ENCODE assay signal across 1 cellular context in genomic region chr1:112818990-112819689, GRCh38.
TF ChIP-seq lines count a peak whose summit lies in the region.

No MANE protein-coding gene starts in this region.

TF ChIP-seq in GM23338, 12 proteins besides CTCF, POLR2A, EP300 and RAD21 (continued from another document):
- TF ChIP-seq POLR2AphosphoS5 (IDR thresholded peaks at IDR 0.05; ENCODE audit: low read depth) (no peak), EZH2 (IDR thresholded peaks at IDR 0.05; ENCODE audit: low read depth, unreplicated experiment) (no peak), EZH2phosphoT487 (IDR thresholded peaks at IDR 0.05; ENCODE audit: unreplicated experiment) (no peak), CREB1 (CRISPR knock-in tag; IDR thresholded peaks at IDR 0.05; ENCODE audit: low read depth) (no peak), REST (IDR thresholded peaks at IDR 0.05; ENCODE audit: unreplicated experiment) (no peak), NANOG (IDR thresholded peaks at IDR 0.05; ENCODE audit: borderline replicate concordance) (no peak), ETS1 (IDR thresholded peaks at IDR 0.05) (no peak), ZNF331 (CRISPR knock-in tag; IDR thresholded peaks at IDR 0.05; ENCODE audit: low read depth) (no peak)
TF ChIP-seq in GM23338: peak in this region for 0.
